18 cellular contexts compared by ENCODE assay signal in genomic region chr6:829646-830045, GRCh38.
"Had no signal": no experiment of that assay in that cellular context is flagged by ENCODE, and none has a peak within 500 bp of the region (broad histone marks: within the 10 kb centered on the region; RNA-seq: fewer than 3 reads in every experiment).

No MANE protein-coding gene starts in this region.

- H3K36me3 ChIP-seq: brain microvascular endothelial cell, pancreas had no signal

- H3K9me3 ChIP-seq: pancreas had no signal

- FAIRE-seq: keratinocyte, pancreas had no signal

- H3K27ac Mint-ChIP-seq: activated CD8-positive, alpha-beta memory T cell treated with anti-CD3 and anti-CD28 coated beads, Interleukin-2, amount 10 ng/mL, durations not matched to agents 7 days and 5 days; activated naive CD4-positive, alpha-beta T cell treated with anti-CD3 and anti-CD28 coated beads, Interleukin-2, amount 50 U/mL, for 24 hours; activated T-cell treated with anti-CD3 and anti-CD28 coated beads, Interleukin-2, amount 50 U/mL, for 24 hours; mesothelial cell of epicardium; T-helper 2 cell treated with Interferon-gamma antibody and Interleukin-4, amounts not matched to agents 5 μg/mL and 100 μg/mL, for 36 hours had no signal

- H3K4me3 ChIP-seq: pancreas had no signal

- H3K4me1 Mint-ChIP-seq: activated naive CD4-positive, alpha-beta T cell treated with anti-CD3 and anti-CD28 coated beads, Interleukin-2, amount 50 U/mL, for 24 hours had no signal

- H3K27me3 ChIP-seq: brain microvascular endothelial cell, pancreas had no signal

- DNase-seq: activated CD4-positive, alpha-beta T cell treated with anti-CD3 and anti-CD28 coated beads for 1 hour; activated CD4-positive, alpha-beta T cell treated with anti-CD3 and anti-CD28 coated beads, Interleukin-2, amount 50 U/mL, for 48 hours; activated CD8-positive, alpha-beta memory T cell treated with anti-CD3 and anti-CD28 coated beads, Interleukin-2, amount 10 ng/mL, durations not matched to agents 7 days and 5 days; activated effector memory CD4-positive, alpha-beta T cell treated with Interleukin-2 at 50 U/mL for 16 hours; activated T-cell treated with anti-CD3 and anti-CD28 coated beads, Interleukin-2, amount 50 U/mL, for 24 hours; brain microvascular endothelial cell; effector memory CD4-positive, alpha-beta T cell; hippocampal formation; left ventricle myocardium superior; pancreas; stimulated activated naive CD4-positive, alpha-beta T cell; substantia nigra; trophoblast cell had no signal

- H3K36me3 Mint-ChIP-seq: mesothelial cell of epicardium had no signal

- H3K4me1 ChIP-seq: pancreas had no signal

- H3K4me3 Mint-ChIP-seq: activated CD8-positive, alpha-beta memory T cell treated with anti-CD3 and anti-CD28 coated beads, Interleukin-2, amount 10 ng/mL, durations not matched to agents 7 days and 5 days; activated naive CD4-positive, alpha-beta T cell treated with anti-CD3 and anti-CD28 coated beads, Interleukin-2, amount 50 U/mL, for 24 hours; activated T-cell treated with anti-CD3 and anti-CD28 coated beads, Interleukin-2, amount 50 U/mL, for 24 hours; mesothelial cell of epicardium; T-helper 2 cell treated with Interferon-gamma antibody and Interleukin-4, amounts not matched to agents 5 μg/mL and 100 μg/mL, for 36 hours had no signal

- H3K27ac ChIP-seq: brain microvascular endothelial cell, epithelial cell of prostate, pancreas had no signal
